In genomic region chr7:94276797-94277196, GRCh38 we compare ENCODE assay signal across 8 cellular contexts.
DNase-seq lines count a peak whose midpoint lies in the region; ATAC-seq and TF ChIP-seq lines count a peak whose summit lies in the region.

No MANE protein-coding gene starts in this region.

- peak; percentile 27 for DNase-seq in iPS-NIHi7 (ENCODE audit: extremely low spot score)
- no peak for DNase-seq in progenitor cell of endocrine pancreas (ENCODE audit: low spot score, unreplicated experiment)
- DNase-seq in inferior parietal cortex (ENCODE audit: extremely low spot score) = no peak
- no peak for DNase-seq in SHP77 treated with DMSO at 0.1 percent for 48 hours (lab: John Stamatoyannopoulos, UW)

- no peak overlapping the region for H3K4me3 Mint-ChIP-seq in progenitor cell of endocrine pancreas (ENCODE audit: low read depth)

- H3K4me1 Mint-ChIP-seq in progenitor cell of endocrine pancreas (ENCODE audit: low read depth) = peaks cover 3% of the 10 kb centered on the region

- H3K9me3 ChIP-seq in DOHH2 (ENCODE audit: control insufficient read depth, insufficient read depth, low read length) = no peaks in the 10 kb centered on the region

- H3K9me3 Mint-ChIP-seq in progenitor cell of endocrine pancreas (ENCODE audit: low read depth) = no peaks in the 10 kb centered on the region

- H3K79me2 ChIP-seq in DOHH2 (ENCODE audit: control insufficient read depth, low read length) = no peaks in the 10 kb centered on the region

- no peaks in the 10 kb centered on the region for H3K4me1 ChIP-seq in DOHH2 (ENCODE audit: control insufficient read depth, low read length)

- no peaks in the 10 kb centered on the region for H3K36me3 Mint-ChIP-seq in progenitor cell of endocrine pancreas (ENCODE audit: insufficient read depth)

- no peaks in the 10 kb centered on the region for H3K9me2 ChIP-seq in DOHH2 (replicated peaks; ENCODE audit: control insufficient read depth, low read length)

- no peak overlapping the region for H3K27ac ChIP-seq in DOHH2 (ENCODE audit: low read depth, low read length)

- no peak overlapping the region for H3K27ac Mint-ChIP-seq in progenitor cell of endocrine pancreas

- TF ChIP-seq CTCF in DOHH2 (IDR thresholded peaks at IDR 0.05; ENCODE audit: low read depth, low read length, poor library complexity, severe bottlenecking) (peak; percentile 41), progenitor cell of endocrine pancreas (IDR thresholded peaks at IDR 0.05; ENCODE audit: unreplicated experiment) (no peak)

- H4K20me1 ChIP-seq in DOHH2 (ENCODE audit: control insufficient read depth, insufficient read depth, low read depth, low read length) = no peaks in the 10 kb centered on the region

- H3K27me3 Mint-ChIP-seq in progenitor cell of endocrine pancreas = peaks cover 9% of the 10 kb centered on the region

- H3K4me3 ChIP-seq in DOHH2 (ENCODE audit: low read length) = no peak overlapping the region

- no peaks in the 10 kb centered on the region for H3K36me3 ChIP-seq in DOHH2 (ENCODE audit: control insufficient read depth, low read length)

- no peak overlapping the region for H3K4me2 ChIP-seq in DOHH2 (ENCODE audit: low read length)

- no peaks in the 10 kb centered on the region for H3F3A ChIP-seq in DOHH2 (ENCODE audit: control insufficient read depth, insufficient read depth)

- ATAC-seq in HG02885 (IDR thresholded peaks at IDR 0.05; ENCODE audit: poor library complexity, unreplicated experiment) (peak; percentile 53), SK-N-SH treated with all-trans-retinoic acid at 6 μM for 48 hours (peak; percentile 90), GM21737 (IDR thresholded peaks at IDR 0.05; ENCODE audit: unreplicated experiment) (no peak)

- 0 out of 2 replicates have a peak, but pooled peaks cover 3% of the 10 kb centered on the region for H3K27me3 ChIP-seq in DOHH2 (ENCODE audit: control insufficient read depth, low read length)

TF ChIP-seq in SK-N-SH treated with all-trans-retinoic acid at 6 μM for 48 hours, 23 proteins besides CTCF, POLR2A, EP300 and RAD21:
- TF ChIP-seq TSHZ2 (CRISPR knock-in tag; IDR thresholded peaks at IDR 0.05) (peak; percentile 26; the same call in 1 of the 2 replicates), ZC3H10 (CRISPR knock-in tag; IDR thresholded peaks at IDR 0.05) (no peak)
TF ChIP-seq in SK-N-SH treated with all-trans-retinoic acid at 6 μM for 48 hours: peak in this region for 1.
